9 cellular contexts compared by ENCODE assay signal in the genomic region with DNA sequence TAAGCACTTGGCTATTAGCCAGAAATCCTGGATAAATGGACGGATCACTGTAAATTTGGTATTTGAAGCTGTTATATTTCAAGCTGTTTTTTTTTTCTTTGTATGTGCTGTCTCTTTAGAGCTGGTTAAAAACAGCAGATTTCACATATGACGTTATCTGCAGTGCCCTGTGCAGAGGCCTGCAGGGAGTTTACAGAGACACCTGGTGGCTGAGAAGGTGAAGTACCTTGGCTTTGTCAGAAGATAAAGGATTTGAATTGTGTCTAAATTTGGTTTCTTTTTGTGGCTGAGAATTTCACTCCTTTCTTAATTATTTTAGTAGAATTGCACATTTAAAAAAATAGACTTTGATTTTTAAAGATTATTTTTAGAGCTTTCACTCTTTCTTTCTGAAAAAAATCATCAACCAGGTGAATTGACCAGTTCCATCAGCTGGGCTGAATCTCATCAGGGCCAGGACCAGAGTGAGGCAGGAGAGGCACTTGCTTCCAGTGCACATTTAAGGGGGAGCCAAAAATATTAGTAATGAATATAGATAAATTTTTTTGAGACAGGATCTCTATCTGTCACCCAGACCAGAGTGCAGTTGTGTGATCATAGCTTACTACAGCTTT. TPM values are rescaled to one million over a fixed set of nuclear protein-coding genes. Genes with fewer than 3 reads are reported as not detected.
DNase-seq lines count a peak whose midpoint lies in the region; ATAC-seq and TF ChIP-seq lines count a peak whose summit lies in the region.
"Had no signal": no experiment of that assay in that cellular context is flagged by ENCODE, and none has a peak within 500 bp of the region (broad histone marks: within the 10 kb centered on the region; RNA-seq: fewer than 3 reads in every experiment).

No MANE protein-coding gene starts in this region.

- no peaks in the 10 kb centered on the region for H3K9me3 Mint-ChIP-seq in CD14-positive monocyte
- H3K9me3 Mint-ChIP-seq in activated B cell treated with CpG ODN at 0.5 μM for 24 hours = no peaks in the 10 kb centered on the region
- H3K9me3 Mint-ChIP-seq in mesothelial cell of epicardium = no peaks in the 10 kb centered on the region
- H3K9me3 Mint-ChIP-seq: T-helper 1 cell treated with Interleukin-12 subunit alpha and Interleukin-12 subunit beta and Interleukin-4 antibody, amounts not matched to agents 30 μg/mL and 1 μg/mL, for 36 hours had no signal

- CTCF ChIA-PET in activated B cell treated with CpG ODN at 0.5 μM for 24 hours (lab: Charles Lee) = interaction anchor here (0.6 to 3.0 kb wide), 30 partner anchors 8 to 394 kb away, joined by 3 to 54 read pairs (median 4); partner anchors contain the start of genes N4BP2 and PDS5A

- DNase-seq in CD14-positive monocyte (ENCODE audit: low spot score) (peak; percentile 63), NCI-H2171 (lab: John Stamatoyannopoulos, UW) (peak; percentile 37), activated B cell treated with CpG ODN at 0.5 μM for 24 hours (no peak), dermis microvascular lymphatic vessel endothelial cell (ENCODE audit: low read depth in 2 of 2) (peak; percentile 65 to 82), mesothelial cell of epicardium (ENCODE audit: low spot score in 2 of 2, unreplicated experiment in 2 of 2) (no peak), tibial nerve (ENCODE audit: low spot score in 2 of 2) (no peak)

- no peaks in the 10 kb centered on the region for H3K27me3 ChIP-seq in tibial nerve

- H3K27me3 Mint-ChIP-seq in CD14-positive monocyte (ENCODE audit: low read depth in 3 of 3) = peaks cover 0 to 2% (median 2%) of the 10 kb centered on the region in 3 donors
- peaks cover 5% of the 10 kb centered on the region for H3K27me3 Mint-ChIP-seq in activated B cell treated with CpG ODN at 0.5 μM for 24 hours
- no peaks in the 10 kb centered on the region for H3K27me3 Mint-ChIP-seq in mesothelial cell of epicardium (ENCODE audit: low read depth)

- POLR2A ChIA-PET in activated B cell treated with CpG ODN at 0.5 μM for 24 hours (lab: Charles Lee) = interaction anchor here (0.6 to 2.0 kb wide), 5 partner anchors 125 to 269 kb away, joined by 3 to 9 read pairs (median 4); partner anchors contain the start of gene N4BP2

- 17 to 22% methylated on average over 2 of the region's 2 CpGs for WGBS in tibial nerve, 2 donors

- H3K36me3 Mint-ChIP-seq in CD14-positive monocyte (no peaks in the 10 kb centered on the region), activated B cell treated with CpG ODN at 0.5 μM for 24 hours (ENCODE audit: low read depth) (no peaks in the 10 kb centered on the region), mesothelial cell of epicardium (no peaks in the 10 kb centered on the region)

- intact Hi-C loops in CD14-positive monocyte (cut with micrococcal nuclease) (loop anchor here (5.0 to 10.0 kb wide), 2 partner anchors 171 to 173 kb away; no protein-coding TSS in a partner anchor), activated B cell treated with CpG ODN at 0.5 μM for 24 hours (cut with micrococcal nuclease) (loop anchor here (1.0 to 10.0 kb wide), 8 partner anchors 16 to 857 kb away; partner anchors contain the start of genes N4BP2 and UBE2K)

- no peak for TF ChIP-seq EP300 in tibial nerve (IDR thresholded peaks at IDR 0.05)

- H3K4me3 Mint-ChIP-seq in CD14-positive monocyte (no peak overlapping the region), activated B cell treated with CpG ODN at 0.5 μM for 24 hours (no peak overlapping the region), mesothelial cell of epicardium (no peak overlapping the region)
- H3K4me3 Mint-ChIP-seq: T-helper 1 cell treated with Interleukin-12 subunit alpha and Interleukin-12 subunit beta and Interleukin-4 antibody, amounts not matched to agents 30 μg/mL and 1 μg/mL, for 36 hours had no signal

- H3K9me3 ChIP-seq in tibial nerve = no peaks in the 10 kb centered on the region

- H3K4me1 ChIP-seq in tibial nerve = no peaks in the 10 kb centered on the region

- H3K4me3 ChIP-seq in tibial nerve = no peak overlapping the region

- no peak for TF ChIP-seq POLR2A in tibial nerve (IDR thresholded peaks at IDR 0.05)

- ATAC-seq in GM18909 (IDR thresholded peaks at IDR 0.05; ENCODE audit: poor library complexity, unreplicated experiment) (peak; percentile 91), HG03108 (IDR thresholded peaks at IDR 0.05; ENCODE audit: unreplicated experiment) (peak; percentile 86), activated B cell treated with CpG ODN at 0.5 μM for 24 hours (ENCODE audit: low read depth) (peak; percentile 100)

- H3K4me1 Mint-ChIP-seq in CD14-positive monocyte = peaks cover 34% of the 10 kb centered on the region
- peaks cover 14% of the 10 kb centered on the region for H3K4me1 Mint-ChIP-seq in activated B cell treated with CpG ODN at 0.5 μM for 24 hours
- peaks cover 46% of the 10 kb centered on the region for H3K4me1 Mint-ChIP-seq in mesothelial cell of epicardium

- H3K27ac ChIP-seq in tibial nerve = no peak overlapping the region

- TF ChIP-seq CTCF in CD14-positive monocyte (IDR thresholded peaks at IDR 0.05) (peak; percentile 86), activated B cell treated with CpG ODN at 0.5 μM for 24 hours (IDR thresholded peaks at IDR 0.05) (no peak), mesothelial cell of epicardium (IDR thresholded peaks at IDR 0.05; ENCODE audit: unreplicated experiment) (peak; percentile 78), tibial nerve (IDR thresholded peaks at IDR 0.05) (peak in 4 of 5 experiments; percentile 31 to 75 (median 44))

- no peaks in the 10 kb centered on the region for H3K36me3 ChIP-seq in tibial nerve

- peak overlapping the region in 3 of 7 donors; percentile 57 to 75 (median 63) for H3K27ac Mint-ChIP-seq in CD14-positive monocyte
- no peak overlapping the region for H3K27ac Mint-ChIP-seq in activated B cell treated with CpG ODN at 0.5 μM for 24 hours
- H3K27ac Mint-ChIP-seq in mesothelial cell of epicardium = peak overlapping the region; percentile 47
- H3K27ac Mint-ChIP-seq: T-helper 1 cell treated with Interleukin-12 subunit alpha and Interleukin-12 subunit beta and Interleukin-4 antibody, amounts not matched to agents 30 μg/mL and 1 μg/mL, for 36 hours had no signal

RNA-seq across cellular contexts. Expression of gene CHRNA9, which starts 9.6 kb away (rescaled TPM):
- not detected for polyA plus RNA-seq in CD14-positive monocyte
- total RNA-seq in activated B cell treated with CpG ODN at 0.5 μM for 24 hours (0.16 TPM in 1 of 2 replicates, not detected in the other), dermis microvascular lymphatic vessel endothelial cell (not detected in 2 replicates), mesothelial cell of epicardium (not detected in 3 replicates), tibial nerve (not detected)

Comparison
In these comparisons a context has a peak if more than half of its experiments do, and no peak if none do; other contexts are left out.
1. DNase-seq: peak in CD14-positive monocyte (single experiment), NCI-H2171 (single experiment) and dermis microvascular lymphatic vessel endothelial cell (2 of 2); none in activated B cell treated with CpG ODN at 0.5 μM for 24 hours (single experiment), mesothelial cell of epicardium (0 of 2) and tibial nerve (0 of 2).
2. Peak in every context shown above with its lines, with median percentiles within 50 percentile points of each other: ATAC-seq.